In genomic region chr2:174764281-174765063, GRCh38 we compare ENCODE assay signal across 8 cellular contexts.
DNase-seq lines count a peak whose midpoint lies in the region; ATAC-seq lines count a peak whose summit lies in the region.

CHRNA1 (minus strand) TSS chr2:174764472; CDS start chr2:174764394, 78 bp downstream.

- DNase-seq in DMS 273 treated with DMSO at 0.1 percent for 48 hours (lab: John Stamatoyannopoulos, UW): peak; percentile 63
- peak; percentile 58 for DNase-seq in NCI-H524 treated with DMSO at 0.1 percent for 48 hours (lab: John Stamatoyannopoulos, UW)
- DNase-seq in glomerular visceral epithelial cell (ENCODE audit: extremely low spot score): peak; percentile 51
- no peak for DNase-seq in iPS-NIHi11 (ENCODE audit: low spot score)

- ATAC-seq in HG02798 (IDR thresholded peaks at IDR 0.05; ENCODE audit: poor library complexity, unreplicated experiment) (peak; percentile 59), HG02840 (IDR thresholded peaks at IDR 0.05; ENCODE audit: low FRiP score, unreplicated experiment) (no peak), HG03045 (IDR thresholded peaks at IDR 0.05; ENCODE audit: unreplicated experiment) (no peak), GM19324 (IDR thresholded peaks at IDR 0.05; ENCODE audit: low FRiP score, unreplicated experiment) (no peak)
